In genomic region chr11:64751136-64751535, GRCh38 we compare ENCODE assay signal across 18 cellular contexts. TPM values are rescaled to one million over a fixed set of nuclear protein-coding genes. Genes with fewer than 3 reads are reported as not detected.
DNase-seq lines count a peak whose midpoint lies in the region; ATAC-seq lines count a peak whose summit lies in the region.
"Had no signal": no experiment of that assay in that cellular context is flagged by ENCODE, and none has a peak within 500 bp of the region (broad histone marks: within the 10 kb centered on the region; RNA-seq: fewer than 3 reads in every experiment).

No MANE protein-coding gene starts in this region.

- H3K9me3 ChIP-seq in BLaER1 treated with 17β-estradiol and CSF1 and Interleukin-3, amounts not matched to agents 10 nM and 100 nM (replicated peaks in 1 of 11) = no peaks in the 10 kb centered on the region

- no peaks in the 10 kb centered on the region for H4K20me1 ChIP-seq in BLaER1 treated with 17β-estradiol and CSF1 and Interleukin-3, amounts not matched to agents 10 nM and 100 nM

- peaks cover 17 to 70% (median 39%) of the 10 kb centered on the region in 4 donors for H3K4me1 Mint-ChIP-seq in naive thymus-derived CD8-positive, alpha-beta T cell
- peaks cover 33% of the 10 kb centered on the region for H3K4me1 Mint-ChIP-seq in stimulated activated effector memory CD8-positive, alpha-beta T cell treated with anti-CD3 and anti-CD28 coated beads, Interleukin-12 subunit alpha, Interleukin-12 subunit beta, amount 100 ng/mL, for 72 hours

- H3K9me3 Mint-ChIP-seq in naive thymus-derived CD8-positive, alpha-beta T cell = no peaks in the 10 kb centered on the region
- no peaks in the 10 kb centered on the region for H3K9me3 Mint-ChIP-seq in stimulated activated effector memory CD8-positive, alpha-beta T cell treated with anti-CD3 and anti-CD28 coated beads, Interleukin-12 subunit alpha, Interleukin-12 subunit beta, amount 100 ng/mL, for 72 hours

- H3K36me3 Mint-ChIP-seq in naive thymus-derived CD8-positive, alpha-beta T cell = peaks cover 0 to 38% (median 2%) of the 10 kb centered on the region in 3 donors
- H3K36me3 Mint-ChIP-seq in stimulated activated effector memory CD8-positive, alpha-beta T cell treated with anti-CD3 and anti-CD28 coated beads, Interleukin-12 subunit alpha, Interleukin-12 subunit beta, amount 100 ng/mL, for 72 hours = peaks cover 9% of the 10 kb centered on the region

- H3K4me3 Mint-ChIP-seq in naive thymus-derived CD8-positive, alpha-beta T cell = peak overlapping the region in 2 of 10 donors; percentile 3 to 52
- H3K4me3 Mint-ChIP-seq in stimulated activated effector memory CD8-positive, alpha-beta T cell treated with anti-CD3 and anti-CD28 coated beads, Interleukin-12 subunit alpha, Interleukin-12 subunit beta, amount 100 ng/mL, for 72 hours = no peak overlapping the region
- H3K4me3 Mint-ChIP-seq: B cell had no signal

- ATAC-seq in naive thymus-derived CD8-positive, alpha-beta T cell = no peak
- no peak for ATAC-seq in stimulated activated effector memory CD8-positive, alpha-beta T cell treated with anti-CD3 and anti-CD28 coated beads, Interleukin-12 subunit alpha, Interleukin-12 subunit beta, amount 100 ng/mL, for 72 hours
- ATAC-seq in HG02885 (IDR thresholded peaks at IDR 0.05; ENCODE audit: poor library complexity, unreplicated experiment) = no peak
- ATAC-seq: GM12878, K562 had no signal

- DNase-seq in ELR (ENCODE audit: low read depth) (peak; percentile 34), NCI-H69 (lab: John Stamatoyannopoulos, UW) (no peak), kidney tubule cell (ENCODE audit: low spot score) (no peak)
- DNase-seq in naive thymus-derived CD8-positive, alpha-beta T cell = peak in 1 of 10 donors; percentile 41
- DNase-seq in stimulated activated effector memory CD8-positive, alpha-beta T cell treated with anti-CD3 and anti-CD28 coated beads, Interleukin-12 subunit alpha, Interleukin-12 subunit beta, amount 100 ng/mL, for 72 hours (ENCODE audit: low spot score in 2 of 2) = no peak
- DNase-seq: DND-41; GDM1; NCI-H1417 treated with DMSO at 0.1 percent for 48 hours; NCI-H1930; NCI-H2171; NCI-H446; NK-92 treated with Interleukin-12 subunit alpha and Interleukin-12 subunit beta, amount 100 ng/mL, for 24 hours; SHP77 treated with DMSO at 0.1 percent for 48 hours had no signal

- no peaks in the 10 kb centered on the region for H3K27me3 Mint-ChIP-seq in naive thymus-derived CD8-positive, alpha-beta T cell
- H3K27me3 Mint-ChIP-seq: B cell had no signal

- peaks cover 0 to 73% (median 48%) of the 10 kb centered on the region in 10 experiments; a peak in 17 of 20 replicates for H3K4me1 ChIP-seq in BLaER1 treated with 17β-estradiol and CSF1 and Interleukin-3, amounts not matched to agents 10 nM and 100 nM

- H3K27ac ChIP-seq in BLaER1 treated with 17β-estradiol and CSF1 and Interleukin-3, amounts not matched to agents 10 nM and 100 nM = peak overlapping the region in 4 of 11 experiments; percentile 7 to 12 (median 8); a peak in 2 of 22 replicates

- H3K27ac Mint-ChIP-seq in naive thymus-derived CD8-positive, alpha-beta T cell = peak overlapping the region in 6 of 10 donors; percentile 76 to 87 (median 81)
- H3K27ac Mint-ChIP-seq in stimulated activated effector memory CD8-positive, alpha-beta T cell treated with anti-CD3 and anti-CD28 coated beads, Interleukin-12 subunit alpha, Interleukin-12 subunit beta, amount 100 ng/mL, for 72 hours = peak overlapping the region; percentile 63

- no peak overlapping the region for H3K9ac ChIP-seq in BLaER1 treated with 17β-estradiol and CSF1 and Interleukin-3, amounts not matched to agents 10 nM and 100 nM

- H3K36me3 ChIP-seq in BLaER1 treated with 17β-estradiol and CSF1 and Interleukin-3, amounts not matched to agents 10 nM and 100 nM = 0 out of 22 replicates have a peak, but pooled peaks cover 0 to 3% (median 0%) of the 10 kb centered on the region in 11 experiments

- POLR2A ChIA-PET in naive thymus-derived CD8-positive, alpha-beta T cell (lab: Charles Lee) = interaction anchor here (39.5 to 45.2 kb wide), 2 partner anchors 0 to 20 kb away, joined by 2320 read pairs; partner anchors contain the start of genes PYGM, RASGRP2 and SF1

- H3K4me2 ChIP-seq in BLaER1 treated with 17β-estradiol and CSF1 and Interleukin-3, amounts not matched to agents 10 nM and 100 nM = peak overlapping the region in 9 of 11 experiments; percentile 2 to 40 (median 30); a peak in 10 of 22 replicates

- no peak overlapping the region for H3K4me3 ChIP-seq in BLaER1 treated with 17β-estradiol and CSF1 and Interleukin-3, amounts not matched to agents 10 nM and 100 nM
- H3K4me3 ChIP-seq: GM12878, K562 had no signal

- H3K27me3 ChIP-seq in BLaER1 treated with 17β-estradiol and CSF1 and Interleukin-3, amounts not matched to agents 10 nM and 100 nM = no peaks in the 10 kb centered on the region

RNA-seq across cellular contexts. Expression of gene RASGRP2, which starts 7.2 kb away (rescaled TPM):
- total RNA-seq in naive thymus-derived CD8-positive, alpha-beta T cell = 100 to 1,000 TPM; 679 to 682 TPM
- 100 to 1,000 TPM; 168 to 253 (median 185) TPM for polyA plus RNA-seq in naive thymus-derived CD8-positive, alpha-beta T cell

RNA-seq across cellular contexts. Expression of gene PYGM, which starts 8.6 kb away (rescaled TPM):
- total RNA-seq in naive thymus-derived CD8-positive, alpha-beta T cell = 10 to 100 TPM; 13.0 to 18.4 TPM
- polyA plus RNA-seq in naive thymus-derived CD8-positive, alpha-beta T cell = under 1 TPM; 0.09 to 0.50 (median 0.49) TPM

RNA-seq across cellular contexts. Expression of gene SF1, which starts 27.2 kb away (rescaled TPM):
- total RNA-seq in naive thymus-derived CD8-positive, alpha-beta T cell = 1,000 to 10,000 TPM; 1,030 to 1,057 TPM
- polyA plus RNA-seq in naive thymus-derived CD8-positive, alpha-beta T cell = 100 to 1,000 TPM in 1 of 3 donors, 10 to 100 TPM in 2; 87.0 to 138 (median 96.6) TPM

RNA-seq across cellular contexts. Expression of gene NRXN2, which starts 28.1 kb away (rescaled TPM):
- total RNA-seq in naive thymus-derived CD8-positive, alpha-beta T cell = under 1 TPM in 1 of 2 experiments, not detected in 1; 0.21 TPM
- not detected for polyA plus RNA-seq in naive thymus-derived CD8-positive, alpha-beta T cell

RNA-seq across cellular contexts. Expression of gene MAP4K2, which starts 51.9 kb away (rescaled TPM):
- total RNA-seq in naive thymus-derived CD8-positive, alpha-beta T cell = 100 to 1,000 TPM; 128 to 135 TPM
- polyA plus RNA-seq in naive thymus-derived CD8-positive, alpha-beta T cell = 10 to 100 TPM; 26.6 to 55.5 (median 30.3) TPM
